18 cellular contexts compared by ENCODE assay signal in genomic region chr1:113394863-113395259, GRCh38.
"Had no signal": no experiment of that assay in that cellular context is flagged by ENCODE, and none has a peak within 500 bp of the region (broad histone marks: within the 10 kb centered on the region; RNA-seq: fewer than 3 reads in every experiment).

No MANE protein-coding gene starts in this region.

- H3K36me3 ChIP-seq: neutrophil, thyroid gland, vagina had no signal

- H3K9me3 ChIP-seq: neutrophil, thyroid gland, vagina had no signal

- ATAC-seq: left lobe of liver; naive thymus-derived CD8-positive, alpha-beta T cell; stimulated activated memory B cell treated with anti-CD40 and anti-IgM and Interleukin-4, amounts not matched to agents 10 μg/mL and 1 μg/mL and 100 μg/mL, for 72 hours had no signal

- H3K27me3 ChIP-seq: thyroid gland, vagina had no signal

- FAIRE-seq: islet of Langerhans had no signal

- DNase-seq: activated CD4-positive, alpha-beta T cell treated with anti-CD3 and anti-CD28 coated beads, Interleukin-2, amount 50 U/mL, for 1 hour; activated CD8-positive, alpha-beta memory T cell treated with anti-CD3 and anti-CD28 coated beads for 24 hours; activated naive CD4-positive, alpha-beta T cell; activated naive CD8-positive, alpha-beta T cell treated with anti-CD3 and anti-CD28 coated beads, Interleukin-2, amount 10 ng/mL, durations not matched to agents 7 days and 5 days; naive thymus-derived CD8-positive, alpha-beta T cell; stimulated activated CD4-positive, alpha-beta T cell treated with anti-CD3 and anti-CD28 coated beads, Interleukin-12 subunit alpha, Interleukin-12 subunit beta, amount 100 ng/mL, for 4 hours; stimulated activated CD4-positive, alpha-beta T cell treated with anti-CD3 and anti-CD28 coated beads, Interleukin-2, amount 100 ng/mL, for 24 hours; thyroid gland had no signal

- H3K4me3 ChIP-seq: thyroid gland, vagina had no signal

- H3K27ac Mint-ChIP-seq: activated naive CD8-positive, alpha-beta T cell treated with anti-CD3 and anti-CD28 coated beads, Interleukin-2, amount 10 ng/mL, durations not matched to agents 7 days and 5 days; activated T-helper 1 cell treated with anti-CD3 and anti-CD28 coated beads, Interleukin-12 subunit alpha, Interleukin-12 subunit beta, Interleukin-2, Interleukin-4 antibody, amounts not matched to agents 30 ng/mL and 10 ng/mL and 1 ng/mL, durations not matched to agents 14 hours and 24 hours and 36 hours; dendritic cell treated with granulocyte-macrophage colony-stimulating factor and Interleukin-4, amounts not matched to agents 40 ng/mL and 50 ng/mL, for 4 days; memory B cell; naive thymus-derived CD8-positive, alpha-beta T cell; stimulated activated memory B cell treated with anti-CD40 and anti-IgM and Interleukin-4, amounts not matched to agents 10 μg/mL and 1 μg/mL and 100 μg/mL, for 72 hours; T-helper 2 cell treated with Interferon-gamma antibody and Interleukin-4, amounts not matched to agents 5 μg/mL and 100 μg/mL, for 36 hours had no signal

- H3K36me3 Mint-ChIP-seq: activated naive CD8-positive, alpha-beta T cell treated with anti-CD3 and anti-CD28 coated beads, Interleukin-2, amount 10 ng/mL, durations not matched to agents 7 days and 5 days; memory B cell; naive thymus-derived CD8-positive, alpha-beta T cell; stimulated activated memory B cell treated with anti-CD40 and anti-IgM and Interleukin-4, amounts not matched to agents 10 μg/mL and 1 μg/mL and 100 μg/mL, for 72 hours had no signal

- H3K4me1 ChIP-seq: parathyroid adenoma had no signal

- H3K9ac ChIP-seq: parathyroid adenoma had no signal

- H3K4me3 Mint-ChIP-seq: activated naive CD8-positive, alpha-beta T cell treated with anti-CD3 and anti-CD28 coated beads, Interleukin-2, amount 10 ng/mL, durations not matched to agents 7 days and 5 days; activated T-helper 1 cell treated with anti-CD3 and anti-CD28 coated beads, Interleukin-12 subunit alpha, Interleukin-12 subunit beta, Interleukin-2, Interleukin-4 antibody, amounts not matched to agents 30 ng/mL and 10 ng/mL and 1 ng/mL, durations not matched to agents 14 hours and 24 hours and 36 hours; dendritic cell treated with granulocyte-macrophage colony-stimulating factor and Interleukin-4, amounts not matched to agents 40 ng/mL and 50 ng/mL, for 4 days; memory B cell; naive thymus-derived CD8-positive, alpha-beta T cell; stimulated activated memory B cell treated with anti-CD40 and anti-IgM and Interleukin-4, amounts not matched to agents 10 μg/mL and 1 μg/mL and 100 μg/mL, for 72 hours; T-helper 2 cell treated with Interferon-gamma antibody and Interleukin-4, amounts not matched to agents 5 μg/mL and 100 μg/mL, for 36 hours had no signal

- H3K27ac ChIP-seq: neutrophil, parathyroid adenoma, thyroid gland, vagina had no signal

- H3K9me3 Mint-ChIP-seq: activated naive CD8-positive, alpha-beta T cell treated with anti-CD3 and anti-CD28 coated beads, Interleukin-2, amount 10 ng/mL, durations not matched to agents 7 days and 5 days; activated T-helper 1 cell treated with anti-CD3 and anti-CD28 coated beads, Interleukin-12 subunit alpha, Interleukin-12 subunit beta, Interleukin-2, Interleukin-4 antibody, amounts not matched to agents 30 ng/mL and 10 ng/mL and 1 ng/mL, durations not matched to agents 14 hours and 24 hours and 36 hours; dendritic cell treated with granulocyte-macrophage colony-stimulating factor and Interleukin-4, amounts not matched to agents 40 ng/mL and 50 ng/mL, for 4 days; memory B cell; naive thymus-derived CD8-positive, alpha-beta T cell; stimulated activated memory B cell treated with anti-CD40 and anti-IgM and Interleukin-4, amounts not matched to agents 10 μg/mL and 1 μg/mL and 100 μg/mL, for 72 hours; T-helper 2 cell treated with Interferon-gamma antibody and Interleukin-4, amounts not matched to agents 5 μg/mL and 100 μg/mL, for 36 hours had no signal
